In the genomic region with DNA sequence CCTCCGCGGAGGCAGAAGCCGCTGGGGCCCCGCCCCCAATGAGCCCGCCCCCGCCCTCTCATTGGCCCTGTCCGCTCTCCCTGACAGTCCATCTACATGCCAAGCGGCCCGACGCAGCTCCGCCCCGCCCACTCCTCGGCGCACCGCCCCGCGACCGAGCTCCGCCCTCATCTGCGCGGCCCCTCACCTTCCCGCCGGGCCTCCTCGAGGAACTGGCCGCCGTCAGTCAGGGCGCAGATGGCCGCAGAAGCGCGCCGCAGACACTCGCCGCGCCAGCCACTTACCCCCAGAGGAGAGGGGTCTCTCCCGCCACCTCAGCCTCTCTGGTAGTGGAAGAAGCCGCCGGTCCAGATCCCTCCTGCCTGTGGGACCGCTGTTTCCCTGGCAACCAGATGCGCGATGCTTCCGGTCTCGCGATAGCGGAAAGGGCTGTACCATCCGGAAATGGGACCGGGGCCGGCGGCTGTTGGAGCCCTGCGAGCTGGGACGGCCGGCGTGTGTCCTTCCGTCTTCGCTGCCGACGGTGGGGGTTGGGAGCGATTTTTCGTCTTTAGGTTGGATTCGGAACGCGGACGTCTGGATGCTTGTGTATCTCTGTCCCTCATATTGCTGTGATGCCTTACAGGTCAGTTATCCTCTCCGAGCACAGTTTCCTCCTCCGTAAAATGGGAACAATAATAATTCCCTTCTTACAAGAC, we compare ENCODE assay signal across 1 cellular context.
TF ChIP-seq lines count a peak whose summit lies in the region.

A gene (minus strand): TSS at position 401 of the 698 bp plus-strand sequence. CDS start 6,317 bp downstream, outside the sequence.

TF ChIP-seq in K562, 482 proteins besides CTCF, POLR2A, EP300 and RAD21 (continued from another document and continues in another):
- TF ChIP-seq, protein P1, sequence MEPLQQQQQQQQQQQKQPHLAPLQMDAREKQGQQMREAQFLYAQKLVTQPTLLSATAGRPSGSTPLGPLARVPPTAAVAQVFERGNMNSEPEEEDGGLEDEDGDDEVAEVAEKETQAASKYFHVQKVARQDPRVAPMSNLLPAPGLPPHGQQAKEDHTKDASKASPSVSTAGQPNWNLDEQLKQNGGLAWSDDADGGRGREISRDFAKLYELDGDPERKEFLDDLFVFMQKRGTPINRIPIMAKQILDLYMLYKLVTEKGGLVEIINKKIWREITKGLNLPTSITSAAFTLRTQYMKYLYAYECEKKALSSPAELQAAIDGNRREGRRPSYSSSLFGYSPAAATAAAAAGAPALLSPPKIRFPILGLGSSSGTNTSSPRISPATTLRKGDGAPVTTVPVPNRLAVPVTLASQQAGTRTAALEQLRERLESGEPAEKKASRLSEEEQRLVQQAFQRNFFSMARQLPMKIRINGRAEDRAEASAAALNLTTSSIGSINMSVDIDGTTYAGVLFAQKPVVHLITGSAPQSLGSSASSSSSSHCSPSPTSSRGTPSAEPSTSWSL (CRISPR knock-in tag; IDR thresholded peaks at IDR 0.05; ENCODE audit: borderline replicate concordance): no peak
- TF ChIP-seq, protein P2, sequence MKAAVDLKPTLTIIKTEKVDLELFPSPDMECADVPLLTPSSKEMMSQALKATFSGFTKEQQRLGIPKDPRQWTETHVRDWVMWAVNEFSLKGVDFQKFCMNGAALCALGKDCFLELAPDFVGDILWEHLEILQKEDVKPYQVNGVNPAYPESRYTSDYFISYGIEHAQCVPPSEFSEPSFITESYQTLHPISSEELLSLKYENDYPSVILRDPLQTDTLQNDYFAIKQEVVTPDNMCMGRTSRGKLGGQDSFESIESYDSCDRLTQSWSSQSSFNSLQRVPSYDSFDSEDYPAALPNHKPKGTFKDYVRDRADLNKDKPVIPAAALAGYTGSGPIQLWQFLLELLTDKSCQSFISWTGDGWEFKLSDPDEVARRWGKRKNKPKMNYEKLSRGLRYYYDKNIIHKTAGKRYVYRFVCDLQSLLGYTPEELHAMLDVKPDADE (conservative IDR thresholded peaks at IDR 0.05; ENCODE audit: control insufficient read depth, low read depth, low read length): 0 out of 2 replicates have a peak, but pooled peaks have one; percentile 18
- TF ChIP-seq, protein P3, sequence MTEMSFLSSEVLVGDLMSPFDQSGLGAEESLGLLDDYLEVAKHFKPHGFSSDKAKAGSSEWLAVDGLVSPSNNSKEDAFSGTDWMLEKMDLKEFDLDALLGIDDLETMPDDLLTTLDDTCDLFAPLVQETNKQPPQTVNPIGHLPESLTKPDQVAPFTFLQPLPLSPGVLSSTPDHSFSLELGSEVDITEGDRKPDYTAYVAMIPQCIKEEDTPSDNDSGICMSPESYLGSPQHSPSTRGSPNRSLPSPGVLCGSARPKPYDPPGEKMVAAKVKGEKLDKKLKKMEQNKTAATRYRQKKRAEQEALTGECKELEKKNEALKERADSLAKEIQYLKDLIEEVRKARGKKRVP (CRISPR knock-in tag; IDR thresholded peaks at IDR 0.05): no peak
- TF ChIP-seq, protein P4, sequence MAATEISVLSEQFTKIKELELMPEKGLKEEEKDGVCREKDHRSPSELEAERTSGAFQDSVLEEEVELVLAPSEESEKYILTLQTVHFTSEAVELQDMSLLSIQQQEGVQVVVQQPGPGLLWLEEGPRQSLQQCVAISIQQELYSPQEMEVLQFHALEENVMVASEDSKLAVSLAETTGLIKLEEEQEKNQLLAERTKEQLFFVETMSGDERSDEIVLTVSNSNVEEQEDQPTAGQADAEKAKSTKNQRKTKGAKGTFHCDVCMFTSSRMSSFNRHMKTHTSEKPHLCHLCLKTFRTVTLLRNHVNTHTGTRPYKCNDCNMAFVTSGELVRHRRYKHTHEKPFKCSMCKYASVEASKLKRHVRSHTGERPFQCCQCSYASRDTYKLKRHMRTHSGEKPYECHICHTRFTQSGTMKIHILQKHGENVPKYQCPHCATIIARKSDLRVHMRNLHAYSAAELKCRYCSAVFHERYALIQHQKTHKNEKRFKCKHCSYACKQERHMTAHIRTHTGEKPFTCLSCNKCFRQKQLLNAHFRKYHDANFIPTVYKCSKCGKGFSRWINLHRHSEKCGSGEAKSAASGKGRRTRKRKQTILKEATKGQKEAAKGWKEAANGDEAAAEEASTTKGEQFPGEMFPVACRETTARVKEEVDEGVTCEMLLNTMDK (IDR thresholded peaks at IDR 0.05; ENCODE audit: borderline replicate concordance, insufficient read depth, low read depth, low read length, poor library complexity, severe bottlenecking): no peak
- TF ChIP-seq NFE2L1 (tag; IDR thresholded peaks at IDR 0.05; ENCODE audit: borderline replicate concordance, low read depth) (no peak), ZBTB17 (CRISPR knock-in tag; IDR thresholded peaks at IDR 0.05) (no peak), BRD9 (IDR thresholded peaks at IDR 0.05; ENCODE audit: low read depth, partially characterized antibody) (no peak), NR2C1 (IDR thresholded peaks at IDR 0.05) (no peak), NR2C1 (tag; IDR thresholded peaks at IDR 0.05) (no peak), CSDE1 (IDR thresholded peaks at IDR 0.05) (peak in 1 of 2 experiments; percentile 91; a peak in 2 of 4 replicates), GABPA (tag; conservative IDR thresholded peaks at IDR 0.05; ENCODE audit: low read depth) (peak; percentile 89), WHSC1 (IDR thresholded peaks at IDR 0.05; ENCODE audit: low read length) (no peak), ATF7 (IDR thresholded peaks at IDR 0.05) (peak; percentile 97), TCF7 (IDR thresholded peaks at IDR 0.05; ENCODE audit: borderline replicate concordance) (no peak), RCOR1 (IDR thresholded peaks at IDR 0.05; ENCODE audit: borderline replicate concordance in 1 of 2, low read depth in 2 of 2, low read length in 2 of 2) (peak in 1 of 2 experiments; percentile 91; a peak in 3 of 4 replicates), DNMT1 (IDR thresholded peaks at IDR 0.05) (no peak), ZNF431 (CRISPR knock-in tag; IDR thresholded peaks at IDR 0.05) (no peak), L3MBTL2 (IDR thresholded peaks at IDR 0.05) (peak; percentile 50; the same call in 1 of the 2 replicates), NONO (IDR thresholded peaks at IDR 0.05; ENCODE audit: low read depth in 2 of 2, low read length in 1 of 2) (peak in 1 of 2 experiments; percentile 95; a peak in 2 of 4 replicates), TEAD4 (IDR thresholded peaks at IDR 0.05; ENCODE audit: low read length) (no peak), TEAD4 (CRISPR knock-in tag; IDR thresholded peaks at IDR 0.05; ENCODE audit: borderline replicate concordance) (no peak)
- TF ChIP-seq, protein P5, sequence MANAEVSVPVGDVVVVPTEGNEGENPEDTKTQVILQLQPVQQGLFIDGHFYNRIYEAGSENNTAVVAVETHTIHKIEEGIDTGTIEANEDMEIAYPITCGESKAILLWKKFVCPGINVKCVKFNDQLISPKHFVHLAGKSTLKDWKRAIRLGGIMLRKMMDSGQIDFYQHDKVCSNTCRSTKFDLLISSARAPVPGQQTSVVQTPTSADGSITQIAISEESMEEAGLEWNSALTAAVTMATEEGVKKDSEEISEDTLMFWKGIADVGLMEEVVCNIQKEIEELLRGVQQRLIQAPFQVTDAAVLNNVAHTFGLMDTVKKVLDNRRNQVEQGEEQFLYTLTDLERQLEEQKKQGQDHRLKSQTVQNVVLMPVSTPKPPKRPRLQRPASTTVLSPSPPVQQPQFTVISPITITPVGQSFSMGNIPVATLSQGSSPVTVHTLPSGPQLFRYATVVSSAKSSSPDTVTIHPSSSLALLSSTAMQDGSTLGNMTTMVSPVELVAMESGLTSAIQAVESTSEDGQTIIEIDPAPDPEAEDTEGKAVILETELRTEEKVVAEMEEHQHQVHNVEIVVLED (CRISPR knock-in tag; IDR thresholded peaks at IDR 0.05): no peak
- TF ChIP-seq, protein P6, sequence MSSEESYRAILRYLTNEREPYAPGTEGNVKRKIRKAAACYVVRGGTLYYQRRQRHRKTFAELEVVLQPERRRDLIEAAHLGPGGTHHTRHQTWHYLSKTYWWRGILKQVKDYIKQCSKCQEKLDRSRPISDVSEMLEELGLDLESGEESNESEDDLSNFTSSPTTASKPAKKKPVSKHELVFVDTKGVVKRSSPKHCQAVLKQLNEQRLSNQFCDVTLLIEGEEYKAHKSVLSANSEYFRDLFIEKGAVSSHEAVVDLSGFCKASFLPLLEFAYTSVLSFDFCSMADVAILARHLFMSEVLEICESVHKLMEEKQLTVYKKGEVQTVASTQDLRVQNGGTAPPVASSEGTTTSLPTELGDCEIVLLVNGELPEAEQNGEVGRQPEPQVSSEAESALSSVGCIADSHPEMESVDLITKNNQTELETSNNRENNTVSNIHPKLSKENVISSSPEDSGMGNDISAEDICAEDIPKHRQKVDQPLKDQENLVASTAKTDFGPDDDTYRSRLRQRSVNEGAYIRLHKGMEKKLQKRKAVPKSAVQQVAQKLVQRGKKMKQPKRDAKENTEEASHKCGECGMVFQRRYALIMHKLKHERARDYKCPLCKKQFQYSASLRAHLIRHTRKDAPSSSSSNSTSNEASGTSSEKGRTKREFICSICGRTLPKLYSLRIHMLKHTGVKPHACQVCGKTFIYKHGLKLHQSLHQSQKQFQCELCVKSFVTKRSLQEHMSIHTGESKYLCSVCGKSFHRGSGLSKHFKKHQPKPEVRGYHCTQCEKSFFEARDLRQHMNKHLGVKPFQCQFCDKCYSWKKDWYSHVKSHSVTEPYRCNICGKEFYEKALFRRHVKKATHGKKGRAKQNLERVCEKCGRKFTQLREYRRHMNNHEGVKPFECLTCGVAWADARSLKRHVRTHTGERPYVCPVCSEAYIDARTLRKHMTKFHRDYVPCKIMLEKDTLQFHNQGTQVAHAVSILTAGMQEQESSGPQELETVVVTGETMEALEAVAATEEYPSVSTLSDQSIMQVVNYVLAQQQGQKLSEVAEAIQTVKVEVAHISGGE (CRISPR knock-in tag; IDR thresholded peaks at IDR 0.05): peak in 1 of 3 experiments; percentile 90; a peak in 2 of 6 replicates
- TF ChIP-seq, protein P7, sequence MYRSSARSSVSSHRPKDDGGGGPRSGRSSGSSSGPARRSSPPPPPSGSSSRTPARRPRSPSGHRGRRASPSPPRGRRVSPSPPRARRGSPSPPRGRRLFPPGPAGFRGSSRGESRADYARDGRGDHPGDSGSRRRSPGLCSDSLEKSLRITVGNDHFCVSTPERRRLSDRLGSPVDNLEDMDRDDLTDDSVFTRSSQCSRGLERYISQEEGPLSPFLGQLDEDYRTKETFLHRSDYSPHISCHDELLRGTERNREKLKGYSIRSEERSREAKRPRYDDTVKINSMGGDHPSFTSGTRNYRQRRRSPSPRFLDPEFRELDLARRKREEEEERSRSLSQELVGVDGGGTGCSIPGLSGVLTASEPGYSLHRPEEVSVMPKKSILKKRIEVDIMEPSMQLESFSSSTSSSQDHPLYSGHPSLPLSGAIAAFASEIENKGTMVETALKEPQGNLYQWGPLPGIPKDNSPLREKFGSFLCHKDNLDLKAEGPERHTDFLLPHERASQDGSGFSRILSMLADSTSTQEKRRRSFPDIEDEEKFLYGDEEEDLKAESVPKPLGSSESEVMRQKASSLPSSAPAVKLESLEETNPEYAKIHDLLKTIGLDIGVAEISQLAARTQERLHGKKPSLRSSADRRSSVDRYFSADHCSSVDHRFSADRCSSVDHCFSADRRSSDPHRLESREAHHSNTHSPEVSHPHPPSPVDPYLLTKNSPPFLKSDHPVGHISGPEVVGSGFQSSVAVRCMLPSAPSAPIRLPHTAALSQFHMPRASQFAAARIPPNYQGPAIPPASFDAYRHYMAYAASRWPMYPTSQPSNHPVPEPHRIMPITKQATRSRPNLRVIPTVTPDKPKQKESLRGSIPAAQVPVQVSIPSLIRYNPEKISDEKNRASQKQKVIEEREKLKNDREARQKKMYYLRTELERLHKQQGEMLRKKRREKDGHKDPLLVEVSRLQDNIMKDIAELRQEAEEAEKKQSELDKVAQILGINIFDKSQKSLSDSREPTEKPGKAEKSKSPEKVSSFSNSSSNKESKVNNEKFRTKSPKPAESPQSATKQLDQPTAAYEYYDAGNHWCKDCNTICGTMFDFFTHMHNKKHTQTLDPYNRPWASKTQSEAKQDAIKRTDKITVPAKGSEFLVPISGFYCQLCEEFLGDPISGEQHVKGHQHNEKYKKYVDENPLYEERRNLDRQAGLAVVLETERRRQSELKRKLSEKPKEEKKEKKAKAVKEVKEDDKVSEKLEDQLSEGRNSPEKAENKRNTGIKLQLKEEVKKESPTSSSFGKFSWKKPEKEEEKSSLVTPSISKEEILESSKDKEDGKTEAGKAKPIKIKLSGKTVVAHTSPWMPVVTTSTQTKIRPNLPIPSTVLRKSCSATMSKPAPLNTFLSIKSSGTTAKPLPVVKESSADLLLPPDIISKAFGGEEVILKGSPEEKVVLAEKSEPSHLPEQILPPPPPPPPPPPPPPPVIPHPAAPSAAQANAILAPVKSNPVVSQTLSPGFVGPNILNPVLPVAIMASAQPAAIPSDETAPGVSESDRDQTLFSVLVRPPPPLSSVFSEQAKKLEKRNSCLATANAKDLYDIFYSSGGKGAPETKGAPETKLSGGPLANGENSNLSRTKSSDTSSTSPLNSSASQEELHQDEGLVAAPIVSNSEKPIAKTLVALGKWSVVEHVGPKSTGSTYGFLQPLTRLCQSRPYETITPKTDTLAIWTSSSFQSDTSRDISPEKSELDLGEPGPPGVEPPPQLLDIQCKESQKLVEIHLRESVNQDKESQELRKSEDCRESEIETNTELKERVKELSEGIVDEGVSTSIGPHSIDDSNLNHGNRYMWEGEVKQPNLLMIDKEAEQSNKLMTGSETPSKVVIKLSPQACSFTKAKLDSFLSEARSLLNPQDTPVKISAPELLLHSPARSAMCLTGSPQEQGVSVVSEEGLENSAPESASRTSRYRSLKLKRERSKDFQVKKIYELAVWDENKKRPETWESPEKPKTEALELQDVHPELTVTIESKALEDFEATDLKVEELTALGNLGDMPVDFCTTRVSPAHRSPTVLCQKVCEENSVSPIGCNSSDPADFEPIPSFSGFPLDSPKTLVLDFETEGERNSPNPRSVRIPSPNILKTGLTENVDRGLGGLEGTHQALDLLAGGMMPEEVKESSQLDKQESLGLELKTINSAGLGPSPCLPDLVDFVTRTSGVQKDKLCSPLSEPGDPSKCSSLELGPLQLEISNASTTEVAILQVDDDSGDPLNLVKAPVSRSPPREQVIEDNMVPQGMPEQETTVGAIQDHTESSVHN (IDR thresholded peaks at IDR 0.05; ENCODE audit: borderline replicate concordance in 1 of 2, low read depth in 1 of 2): no peak
- TF ChIP-seq, protein P8, sequence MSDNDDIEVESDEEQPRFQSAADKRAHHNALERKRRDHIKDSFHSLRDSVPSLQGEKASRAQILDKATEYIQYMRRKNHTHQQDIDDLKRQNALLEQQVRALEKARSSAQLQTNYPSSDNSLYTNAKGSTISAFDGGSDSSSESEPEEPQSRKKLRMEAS (CRISPR knock-in tag; IDR thresholded peaks at IDR 0.05): peak; percentile 22; the same call in 1 of the 2 replicates
- TF ChIP-seq, protein P9, sequence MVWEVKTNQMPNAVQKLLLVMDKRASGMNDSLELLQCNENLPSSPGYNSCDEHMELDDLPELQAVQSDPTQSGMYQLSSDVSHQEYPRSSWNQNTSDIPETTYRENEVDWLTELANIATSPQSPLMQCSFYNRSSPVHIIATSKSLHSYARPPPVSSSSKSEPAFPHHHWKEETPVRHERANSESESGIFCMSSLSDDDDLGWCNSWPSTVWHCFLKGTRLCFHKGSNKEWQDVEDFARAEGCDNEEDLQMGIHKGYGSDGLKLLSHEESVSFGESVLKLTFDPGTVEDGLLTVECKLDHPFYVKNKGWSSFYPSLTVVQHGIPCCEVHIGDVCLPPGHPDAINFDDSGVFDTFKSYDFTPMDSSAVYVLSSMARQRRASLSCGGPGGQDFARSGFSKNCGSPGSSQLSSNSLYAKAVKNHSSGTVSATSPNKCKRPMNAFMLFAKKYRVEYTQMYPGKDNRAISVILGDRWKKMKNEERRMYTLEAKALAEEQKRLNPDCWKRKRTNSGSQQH (CRISPR knock-in tag; IDR thresholded peaks at IDR 0.05): no peak
- TF ChIP-seq, protein P10, sequence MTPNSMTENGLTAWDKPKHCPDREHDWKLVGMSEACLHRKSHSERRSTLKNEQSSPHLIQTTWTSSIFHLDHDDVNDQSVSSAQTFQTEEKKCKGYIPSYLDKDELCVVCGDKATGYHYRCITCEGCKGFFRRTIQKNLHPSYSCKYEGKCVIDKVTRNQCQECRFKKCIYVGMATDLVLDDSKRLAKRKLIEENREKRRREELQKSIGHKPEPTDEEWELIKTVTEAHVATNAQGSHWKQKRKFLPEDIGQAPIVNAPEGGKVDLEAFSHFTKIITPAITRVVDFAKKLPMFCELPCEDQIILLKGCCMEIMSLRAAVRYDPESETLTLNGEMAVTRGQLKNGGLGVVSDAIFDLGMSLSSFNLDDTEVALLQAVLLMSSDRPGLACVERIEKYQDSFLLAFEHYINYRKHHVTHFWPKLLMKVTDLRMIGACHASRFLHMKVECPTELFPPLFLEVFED (CRISPR knock-in tag; conservative IDR thresholded peaks at IDR 0.05): no peak
